In the genomic region with DNA sequence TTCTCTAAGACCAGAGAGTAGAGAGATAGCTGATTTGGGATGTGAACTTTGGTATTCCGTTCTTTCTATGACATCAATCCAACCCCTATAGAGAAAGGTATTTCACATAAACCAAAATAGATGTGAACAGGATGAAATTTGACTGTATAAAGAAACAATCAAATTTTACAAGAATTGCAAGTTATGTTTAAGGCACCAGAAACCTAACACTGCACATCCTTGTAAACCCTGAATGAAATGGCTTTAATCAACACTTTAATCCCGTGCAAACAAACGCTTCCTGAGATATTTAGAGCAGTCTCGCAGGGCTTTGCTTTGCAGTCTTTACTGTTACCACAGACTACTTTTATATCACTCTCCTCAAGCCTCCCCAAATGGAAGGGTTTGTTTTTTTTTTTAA, we compare ENCODE assay signal across 31 cellular contexts.
"Had no signal": no experiment of that assay in that cellular context is flagged by ENCODE, and none has a peak within 500 bp of the region (broad histone marks: within the 10 kb centered on the region; RNA-seq: fewer than 3 reads in every experiment).

No MANE protein-coding gene starts in this region.

- H3K27me3 ChIP-seq: body of pancreas, breast epithelium, MG63 had no signal

- H3K4me1 ChIP-seq: body of pancreas, breast epithelium had no signal

- H3K36me3 ChIP-seq: breast epithelium, MG63 had no signal

- H3K4me3 ChIP-seq: body of pancreas, breast epithelium, MG63, PC-9 had no signal

- ATAC-seq: activated CD4-positive, alpha-beta T cell treated with anti-CD3 and anti-CD28 coated beads for 36 hours; activated CD4-positive, CD25-positive, alpha-beta regulatory T cell treated with anti-CD3 and anti-CD28 coated beads, Interleukin-2, amount 50 U/mL, for 24 hours; activated CD8-positive, alpha-beta T cell treated with anti-CD3 and anti-CD28 coated beads, Interleukin-2, amount 10 ng/mL, durations not matched to agents 7 days and 5 days; body of pancreas; WTC11 had no signal

- H3K27ac ChIP-seq: body of pancreas, breast epithelium, PC-9 had no signal

- H3K9me3 ChIP-seq: body of pancreas, breast epithelium, MG63 had no signal

- DNase-seq: activated CD4-positive, alpha-beta T cell treated with anti-CD3 and anti-CD28 coated beads for 36 hours; activated CD4-positive, alpha-beta T cell treated with anti-CD3 and anti-CD28 coated beads, Interleukin-2, amount 10 ng/mL, durations not matched to agents 7 days and 5 days; activated CD4-positive, alpha-beta T cell treated with anti-CD3 and anti-CD28 coated beads, Interleukin-2, amount 50 U/mL, for 48 hours; activated CD8-positive, alpha-beta T cell treated with anti-CD3 and anti-CD28 coated beads, Interleukin-2, amount 10 ng/mL, durations not matched to agents 7 days and 5 days; activated gamma-delta T cell; activated naive CD4-positive, alpha-beta T cell treated with Interleukin-2 at 50 U/mL for 16 hours; activated naive CD8-positive, alpha-beta T cell treated with anti-CD3 and anti-CD28 coated beads, Interleukin-2, amount 10 ng/mL, durations not matched to agents 7 days and 5 days; activated T-cell treated with anti-CD3 and anti-CD28 coated beads, Interleukin-2, amount 50 U/mL, for 24 hours; amygdala; body of pancreas; cerebellar nuclear complex; Kasumi-1; KG1; MG63; NCI-H1048; NCI-H1105 treated with DMSO at 0.1 percent for 48 hours; NCI-H1436; NCI-H1694 treated with DMSO at 0.1 percent for 48 hours; NCI-H2029; NCI-H2107; NCI-H2171; NCI-H510A; NCI-H526; NCI-H748 treated with DMSO at 0.1 percent for 48 hours; NK-92 treated with Interleukin-12 subunit alpha and Interleukin-12 subunit beta, amount 100 ng/mL, for 24 hours; PC-9; Right ventricle myocardium superior; T1000 had no signal
